In the genomic region with DNA sequence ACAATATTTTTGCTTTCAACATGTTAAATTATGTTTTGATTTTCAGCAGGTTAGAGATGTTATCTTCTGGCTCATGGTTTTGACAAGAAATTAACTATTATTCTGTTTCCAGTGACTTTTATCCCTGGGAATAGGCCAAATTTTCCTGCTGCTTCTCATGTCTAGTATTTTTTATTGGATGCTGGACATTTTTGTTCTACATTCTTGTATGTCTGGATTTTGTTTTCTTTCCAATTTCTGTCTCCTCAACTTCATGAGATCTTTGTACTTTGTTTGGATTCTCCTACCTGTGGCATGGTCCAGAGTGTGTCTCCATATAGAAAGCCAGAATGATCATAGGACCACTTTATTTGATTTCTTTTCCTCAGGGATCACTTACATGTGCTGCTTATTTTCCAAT, we compare ENCODE assay signal across 34 cellular contexts.
"Had no signal": no experiment of that assay in that cellular context is flagged by ENCODE, and none has a peak within 500 bp of the region (broad histone marks: within the 10 kb centered on the region; RNA-seq: fewer than 3 reads in every experiment).

No MANE protein-coding gene starts in this region.

- H3K36me3 ChIP-seq: MG63 had no signal

- DNase-seq: Karpas-422, Kasumi-1, MG63, MM.1S, MV-4-11, NCI-H1048, NCI-H1092, NCI-H1092 treated with DMSO at 0.1 percent for 48 hours, NCI-H1105, NCI-H1105 treated with DMSO at 0.1 percent for 48 hours, NCI-H1417, NCI-H1417 treated with DMSO at 0.1 percent for 48 hours, NCI-H1436, NCI-H1436 treated with DMSO at 0.1 percent for 48 hours, NCI-H146, NCI-H1694, NCI-H1694 treated with DMSO at 0.1 percent for 48 hours, NCI-H187, NCI-H187 treated with DMSO at 0.1 percent for 48 hours, NCI-H1930, NCI-H2029, NCI-H2029 treated with DMSO at 0.1 percent for 48 hours, NCI-H2081, NCI-H2081 treated with DMSO at 0.1 percent for 48 hours, NCI-H2107, NCI-H2171, NCI-H2171 treated with DMSO at 0.1 percent for 48 hours, NCI-H2227 treated with DMSO at 0.1 percent for 48 hours, NCI-H226, NCI-H345, NCI-H446, NCI-H446 treated with DMSO at 0.1 percent for 48 hours, NCI-H510A, NCI-H510A treated with DMSO at 0.1 percent for 48 hours had no signal

- H3K27me3 ChIP-seq: MG63 had no signal

- H3K4me3 ChIP-seq: MG63 had no signal
